2 cellular contexts compared by ENCODE assay signal in genomic region chr15:60396964-60397771, GRCh38.
TF ChIP-seq lines count a peak whose summit lies in the region.

No MANE protein-coding gene starts in this region.

TF ChIP-seq in GM23338, 12 proteins besides CTCF, POLR2A, EP300 and RAD21:
- no peak for TF ChIP-seq ZNF462 (CRISPR knock-in tag; IDR thresholded peaks at IDR 0.05)
- no peak for TF ChIP-seq REST (IDR thresholded peaks at IDR 0.05; ENCODE audit: unreplicated experiment)
- TF ChIP-seq STAT1 (IDR thresholded peaks at IDR 0.05; ENCODE audit: unreplicated experiment) = no peak
- no peak for TF ChIP-seq POLR2AphosphoS5 (IDR thresholded peaks at IDR 0.05; ENCODE audit: low read depth)
- no peak for TF ChIP-seq CREB1 (CRISPR knock-in tag; IDR thresholded peaks at IDR 0.05; ENCODE audit: low read depth)
- TF ChIP-seq EZH2phosphoT487 (IDR thresholded peaks at IDR 0.05; ENCODE audit: unreplicated experiment) = no peak
- TF ChIP-seq JUNB (IDR thresholded peaks at IDR 0.05; ENCODE audit: unreplicated experiment) = no peak
- no peak for TF ChIP-seq EZH2 (IDR thresholded peaks at IDR 0.05; ENCODE audit: low read depth, unreplicated experiment)
- TF ChIP-seq NANOG (IDR thresholded peaks at IDR 0.05; ENCODE audit: borderline replicate concordance) = no peak
- TF ChIP-seq ZNF114 (CRISPR knock-in tag; IDR thresholded peaks at IDR 0.05) = no peak
- no peak for TF ChIP-seq ZNF331 (CRISPR knock-in tag; IDR thresholded peaks at IDR 0.05; ENCODE audit: low read depth)
- TF ChIP-seq ETS1 (IDR thresholded peaks at IDR 0.05) = no peak

TF ChIP-seq in HepG2, 621 proteins besides CTCF, POLR2A, EP300 and RAD21 (continued from another document):
- no peak for TF ChIP-seq ZSCAN29 (CRISPR knock-in tag; conservative IDR thresholded peaks at IDR 0.05)
- peak; percentile 51; the same call in 1 of the 2 replicates for TF ChIP-seq RBFOX2 (IDR thresholded peaks at IDR 0.05; ENCODE audit: low read depth, low read length)
